ENCODE assay signal across 1 cellular context in genomic region chr3:41198526-41198925, GRCh38.
TF ChIP-seq lines count a peak whose summit lies in the region.

No MANE protein-coding gene starts in this region.

TF ChIP-seq in K562, 482 proteins besides CTCF, POLR2A, EP300 and RAD21 (continued from another document):
- TF ChIP-seq, protein P1, sequence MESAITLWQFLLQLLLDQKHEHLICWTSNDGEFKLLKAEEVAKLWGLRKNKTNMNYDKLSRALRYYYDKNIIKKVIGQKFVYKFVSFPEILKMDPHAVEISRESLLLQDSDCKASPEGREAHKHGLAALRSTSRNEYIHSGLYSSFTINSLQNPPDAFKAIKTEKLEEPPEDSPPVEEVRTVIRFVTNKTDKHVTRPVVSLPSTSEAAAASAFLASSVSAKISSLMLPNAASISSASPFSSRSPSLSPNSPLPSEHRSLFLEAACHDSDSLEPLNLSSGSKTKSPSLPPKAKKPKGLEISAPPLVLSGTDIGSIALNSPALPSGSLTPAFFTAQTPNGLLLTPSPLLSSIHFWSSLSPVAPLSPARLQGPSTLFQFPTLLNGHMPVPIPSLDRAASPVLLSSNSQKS (CRISPR knock-in tag; IDR thresholded peaks at IDR 0.05): no peak
- TF ChIP-seq PPARD (CRISPR knock-in tag; IDR thresholded peaks at IDR 0.05): no peak
- 0 out of 2 replicates have a peak, but pooled peaks have one; percentile 53 for TF ChIP-seq BMI1 (IDR thresholded peaks at IDR 0.05; ENCODE audit: low read length)
- TF ChIP-seq XRCC4 (IDR thresholded peaks at IDR 0.05; ENCODE audit: extremely low read depth, insufficient read depth, insufficient read length): no peak
- TF ChIP-seq MEIS2 (IDR thresholded peaks at IDR 0.05; ENCODE audit: partially characterized antibody): no peak
- TF ChIP-seq ZBTB7A (IDR thresholded peaks at IDR 0.05; ENCODE audit: borderline replicate concordance, control insufficient read depth, low read depth, low read length): peak; percentile 27; the same call in 1 of the 2 replicates
- no peak for TF ChIP-seq DPF2 (IDR thresholded peaks at IDR 0.05)
- TF ChIP-seq NFE2L1 (tag; IDR thresholded peaks at IDR 0.05; ENCODE audit: borderline replicate concordance, low read depth): no peak
- 0 out of 2 replicates have a peak, but pooled peaks have one; percentile 22 for TF ChIP-seq NR1H2 (CRISPR knock-in tag; IDR thresholded peaks at IDR 0.05)
- TF ChIP-seq, protein P2, sequence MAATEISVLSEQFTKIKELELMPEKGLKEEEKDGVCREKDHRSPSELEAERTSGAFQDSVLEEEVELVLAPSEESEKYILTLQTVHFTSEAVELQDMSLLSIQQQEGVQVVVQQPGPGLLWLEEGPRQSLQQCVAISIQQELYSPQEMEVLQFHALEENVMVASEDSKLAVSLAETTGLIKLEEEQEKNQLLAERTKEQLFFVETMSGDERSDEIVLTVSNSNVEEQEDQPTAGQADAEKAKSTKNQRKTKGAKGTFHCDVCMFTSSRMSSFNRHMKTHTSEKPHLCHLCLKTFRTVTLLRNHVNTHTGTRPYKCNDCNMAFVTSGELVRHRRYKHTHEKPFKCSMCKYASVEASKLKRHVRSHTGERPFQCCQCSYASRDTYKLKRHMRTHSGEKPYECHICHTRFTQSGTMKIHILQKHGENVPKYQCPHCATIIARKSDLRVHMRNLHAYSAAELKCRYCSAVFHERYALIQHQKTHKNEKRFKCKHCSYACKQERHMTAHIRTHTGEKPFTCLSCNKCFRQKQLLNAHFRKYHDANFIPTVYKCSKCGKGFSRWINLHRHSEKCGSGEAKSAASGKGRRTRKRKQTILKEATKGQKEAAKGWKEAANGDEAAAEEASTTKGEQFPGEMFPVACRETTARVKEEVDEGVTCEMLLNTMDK (IDR thresholded peaks at IDR 0.05; ENCODE audit: borderline replicate concordance, insufficient read depth, low read depth, low read length, poor library complexity, severe bottlenecking): no peak
- no peak for TF ChIP-seq HDAC3 (IDR thresholded peaks at IDR 0.05; ENCODE audit: borderline replicate concordance, partially characterized antibody)
- TF ChIP-seq, protein P3, sequence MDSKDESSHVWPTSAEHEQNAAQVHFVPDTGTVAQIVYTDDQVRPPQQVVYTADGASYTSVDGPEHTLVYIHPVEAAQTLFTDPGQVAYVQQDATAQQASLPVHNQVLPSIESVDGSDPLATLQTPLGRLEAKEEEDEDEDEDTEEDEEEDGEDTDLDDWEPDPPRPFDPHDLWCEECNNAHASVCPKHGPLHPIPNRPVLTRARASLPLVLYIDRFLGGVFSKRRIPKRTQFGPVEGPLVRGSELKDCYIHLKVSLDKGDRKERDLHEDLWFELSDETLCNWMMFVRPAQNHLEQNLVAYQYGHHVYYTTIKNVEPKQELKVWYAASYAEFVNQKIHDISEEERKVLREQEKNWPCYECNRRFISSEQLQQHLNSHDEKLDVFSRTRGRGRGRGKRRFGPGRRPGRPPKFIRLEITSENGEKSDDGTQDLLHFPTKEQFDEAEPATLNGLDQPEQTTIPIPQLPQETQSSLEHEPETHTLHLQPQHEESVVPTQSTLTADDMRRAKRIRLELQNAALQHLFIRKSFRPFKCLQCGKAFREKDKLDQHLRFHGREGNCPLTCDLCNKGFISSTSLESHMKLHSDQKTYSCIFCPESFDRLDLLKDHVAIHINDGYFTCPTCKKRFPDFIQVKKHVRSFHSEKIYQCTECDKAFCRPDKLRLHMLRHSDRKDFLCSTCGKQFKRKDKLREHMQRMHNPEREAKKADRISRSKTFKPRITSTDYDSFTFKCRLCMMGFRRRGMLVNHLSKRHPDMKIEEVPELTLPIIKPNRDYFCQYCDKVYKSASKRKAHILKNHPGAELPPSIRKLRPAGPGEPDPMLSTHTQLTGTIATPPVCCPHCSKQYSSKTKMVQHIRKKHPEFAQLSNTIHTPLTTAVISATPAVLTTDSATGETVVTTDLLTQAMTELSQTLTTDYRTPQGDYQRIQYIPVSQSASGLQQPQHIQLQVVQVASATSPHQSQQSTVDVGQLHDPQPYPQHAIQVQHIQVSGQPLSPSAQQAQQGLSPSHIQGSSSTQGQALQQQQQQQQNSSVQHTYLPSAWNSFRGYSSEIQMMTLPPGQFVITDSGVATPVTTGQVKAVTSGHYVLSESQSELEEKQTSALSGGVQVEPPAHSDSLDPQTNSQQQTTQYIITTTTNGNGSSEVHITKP (IDR thresholded peaks at IDR 0.05; ENCODE audit: partially characterized antibody): peak; percentile 18
